ENCODE assay signal across 13 cellular contexts in the genomic region with DNA sequence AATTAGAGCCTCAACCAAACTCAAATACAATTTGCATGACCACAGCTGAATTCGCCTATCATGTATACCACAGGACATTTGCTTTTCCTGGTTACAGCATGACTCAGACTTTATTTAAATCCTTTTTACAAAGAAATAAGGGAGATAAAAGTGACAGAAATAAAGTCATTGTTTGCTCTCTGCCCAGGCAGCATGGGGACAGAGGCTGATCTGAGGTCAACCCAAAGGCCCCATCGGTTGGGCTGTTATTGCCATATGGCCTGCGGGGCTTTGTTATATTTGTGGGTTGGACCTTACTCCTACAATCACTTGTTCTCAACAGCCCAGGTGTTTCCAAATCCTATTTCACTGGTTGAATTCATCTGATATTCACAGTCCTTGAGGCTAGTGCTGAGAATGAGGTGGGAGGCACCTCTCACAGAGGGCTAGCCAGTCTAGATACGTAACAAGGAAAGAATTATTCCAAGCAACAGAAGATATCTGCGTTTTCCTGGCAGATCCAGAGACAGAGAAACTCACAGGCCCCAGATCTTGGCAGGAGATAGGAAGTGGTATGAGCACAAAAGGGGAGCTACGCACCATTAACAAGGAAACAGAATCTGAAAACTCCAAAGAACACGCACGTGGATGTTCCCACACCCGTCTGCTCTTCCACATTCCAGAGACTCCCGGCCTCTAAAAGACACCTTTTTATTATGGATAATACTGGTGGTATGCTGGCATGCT.
DNase-seq lines count a peak whose midpoint lies in the region; ATAC-seq and TF ChIP-seq lines count a peak whose summit lies in the region.
"Had no signal": no experiment of that assay in that cellular context is flagged by ENCODE, and none has a peak within 500 bp of the region (broad histone marks: within the 10 kb centered on the region; RNA-seq: fewer than 3 reads in every experiment).

No MANE protein-coding gene starts in this region.

- no peak for TF ChIP-seq CTCF in endodermal cell (conservative IDR thresholded peaks at IDR 0.05)
- TF ChIP-seq CTCF in transverse colon (IDR thresholded peaks at IDR 0.05): no peak

- H3K9me3 ChIP-seq in endodermal cell (ENCODE audit: control insufficient read depth, low read length) (no peaks in the 10 kb centered on the region), transverse colon (no peaks in the 10 kb centered on the region)

- no peaks in the 10 kb centered on the region for H3K79me2 ChIP-seq in mesendoderm (ENCODE audit: control insufficient read depth, insufficient read depth, low read length)

- no peak overlapping the region for H3K4me2 ChIP-seq in mesendoderm (ENCODE audit: low read length)

- no peak overlapping the region for H4K5ac ChIP-seq in mesendoderm (ENCODE audit: low read length)

- H3K4me1 Mint-ChIP-seq in endodermal cell: peaks cover 46% of the 10 kb centered on the region
- H3K4me1 Mint-ChIP-seq in activated CD8-positive, alpha-beta T cell treated with anti-CD3 and anti-CD28 coated beads, Interleukin-2, amount 10 ng/mL, durations not matched to agents 7 days and 5 days (ENCODE audit: low read depth): peaks cover 15% of the 10 kb centered on the region

- H3K79me1 ChIP-seq in mesendoderm (ENCODE audit: low read length): no peaks in the 10 kb centered on the region

- no peaks in the 10 kb centered on the region for H3K9me3 Mint-ChIP-seq in endodermal cell
- H3K9me3 Mint-ChIP-seq in activated CD8-positive, alpha-beta T cell treated with anti-CD3 and anti-CD28 coated beads, Interleukin-2, amount 10 ng/mL, durations not matched to agents 7 days and 5 days (ENCODE audit: insufficient read depth): no peaks in the 10 kb centered on the region
- H3K9me3 Mint-ChIP-seq: stimulated activated effector memory CD8-positive, alpha-beta T cell treated with anti-CD3 and anti-CD28 coated beads, Interleukin-12 subunit alpha, Interleukin-12 subunit beta, amount 100 ng/mL, for 72 hours had no signal

- H2BK15ac ChIP-seq in mesendoderm (replicated peaks; ENCODE audit: low read depth): no peak overlapping the region

- DNase-seq in NCI-H2107 treated with DMSO at 0.1 percent for 48 hours (lab: John Stamatoyannopoulos, UW; ENCODE audit: unreplicated experiment) (peak; percentile 31), NCI-H2107 (lab: John Stamatoyannopoulos, UW) (no peak), endodermal cell (no peak), mesendoderm (peak; percentile 50), transverse colon (peak; percentile 33)
- no peak for DNase-seq in activated CD8-positive, alpha-beta T cell treated with anti-CD3 and anti-CD28 coated beads, Interleukin-2, amount 10 ng/mL, durations not matched to agents 7 days and 5 days
- DNase-seq: KBM-7; left cardiac atrium; stimulated activated CD4-positive, alpha-beta T cell treated with anti-CD3 and anti-CD28 coated beads, Interleukin-12 subunit alpha, Interleukin-12 subunit beta, amount 100 ng/mL, for 4 hours had no signal

- no peak overlapping the region for H3K23ac ChIP-seq in mesendoderm (ENCODE audit: low read length)

- H2AK5ac ChIP-seq in mesendoderm (ENCODE audit: low read length): no peak overlapping the region

- no peak overlapping the region for H3K4ac ChIP-seq in mesendoderm (ENCODE audit: low read depth, low read length)

- CTCF ChIA-PET in activated CD8-positive, alpha-beta T cell treated with anti-CD3 and anti-CD28 coated beads, Interleukin-2, amount 10 ng/mL, durations not matched to agents 7 days and 5 days (lab: Charles Lee): interaction anchor here (0.8 to 1.3 kb wide), 5 partner anchors 9 to 15 kb away, joined by 3 to 6 read pairs (median 3); no protein-coding TSS in a partner anchor

- intact Hi-C loops in transverse colon (cut with DNase I; ENCODE audit: low total_unique reads): no loop called here

- no peak overlapping the region for H2BK5ac ChIP-seq in mesendoderm (ENCODE audit: low read length)

- peak overlapping the region; percentile 1 for H3K56ac ChIP-seq in mesendoderm (ENCODE audit: low read length)

- H3K4me3 ChIP-seq in endodermal cell (ENCODE audit: low read length) (no peak overlapping the region), mesendoderm (ENCODE audit: low read length) (no peak overlapping the region), transverse colon (no peak overlapping the region)

- H3K9ac ChIP-seq in endodermal cell (ENCODE audit: extremely low read depth, low read length, poor library complexity, severe bottlenecking) (peak overlapping the region; percentile 12), mesendoderm (ENCODE audit: low read length) (no peak overlapping the region)

- no peak overlapping the region for H3K27ac ChIP-seq in endodermal cell (ENCODE audit: low read depth, low read length)
- H3K27ac ChIP-seq in mesendoderm (ENCODE audit: low read depth, low read length): no peak overlapping the region
- H3K27ac ChIP-seq in transverse colon: peak overlapping the region; percentile 31 to 73 (median 60)

- H3K4me1 ChIP-seq in endodermal cell (ENCODE audit: control insufficient read depth, insufficient read depth, low read length) (peaks cover 17% of the 10 kb centered on the region), mesendoderm (ENCODE audit: control insufficient read depth, low read depth, low read length) (peaks cover 10% of the 10 kb centered on the region), transverse colon (peaks cover 25 to 43% (median 28%) of the 10 kb centered on the region in 4 donors)

- in situ Hi-C loops in transverse colon (cut with MboI; ENCODE audit: low pct_ligation_motif_present in 1 of 4, low pct_unique_long_range_greater_than_20kb in 1 of 4, low sequenced_read_pairs in 3 of 4): no loop called here

- H3K27ac Mint-ChIP-seq in endodermal cell: peak overlapping the region; percentile 70
- no peak overlapping the region for H3K27ac Mint-ChIP-seq in activated CD8-positive, alpha-beta T cell treated with anti-CD3 and anti-CD28 coated beads, Interleukin-2, amount 10 ng/mL, durations not matched to agents 7 days and 5 days
- H3K27ac Mint-ChIP-seq: activated naive CD8-positive, alpha-beta T cell; stimulated activated effector memory CD8-positive, alpha-beta T cell treated with anti-CD3 and anti-CD28 coated beads, Interleukin-12 subunit alpha, Interleukin-12 subunit beta, amount 100 ng/mL, for 72 hours had no signal

- H3K27me3 ChIP-seq in endodermal cell (ENCODE audit: control insufficient read depth, insufficient read depth, low read length, poor library complexity, severe bottlenecking): no peaks in the 10 kb centered on the region
- H3K27me3 ChIP-seq in mesendoderm (ENCODE audit: insufficient read depth, low read length, poor library complexity): no peaks in the 10 kb centered on the region
- no peaks in the 10 kb centered on the region for H3K27me3 ChIP-seq in transverse colon

- TF ChIP-seq EP300 in transverse colon (IDR thresholded peaks at IDR 0.05; ENCODE audit: low read depth): no peak

- H4K8ac ChIP-seq in mesendoderm (ENCODE audit: low read depth, low read length): no peak overlapping the region

- no peak overlapping the region for H2BK120ac ChIP-seq in mesendoderm (ENCODE audit: low read depth, low read length)

- WGBS in endodermal cell (ENCODE audit: insufficient coverage in 1 of 2, insufficient read length in 1 of 2), 2 experiments: 69 to 81% methylated on average over 3 to 10 of the region's 10 CpGs
- WGBS in mesendoderm (ENCODE audit: extremely low coverage, insufficient coverage, low lambda C conversion rate): no CpG with 5 or more reads among the region's 10 CpGs
- 64 to 84% methylated on average over 7 to 10 of the region's 10 CpGs for WGBS in transverse colon (ENCODE audit: low coverage in 1 of 2), 2 donors

- H3K4me3 Mint-ChIP-seq in endodermal cell: no peak overlapping the region
- H3K4me3 Mint-ChIP-seq in activated CD8-positive, alpha-beta T cell treated with anti-CD3 and anti-CD28 coated beads, Interleukin-2, amount 10 ng/mL, durations not matched to agents 7 days and 5 days: no peak overlapping the region
- H3K4me3 Mint-ChIP-seq: activated naive CD8-positive, alpha-beta T cell; stimulated activated effector memory CD8-positive, alpha-beta T cell treated with anti-CD3 and anti-CD28 coated beads, Interleukin-12 subunit alpha, Interleukin-12 subunit beta, amount 100 ng/mL, for 72 hours had no signal

- ATAC-seq in HG03354 (IDR thresholded peaks at IDR 0.05; ENCODE audit: poor library complexity, severe bottlenecking, unreplicated experiment) (no peak), GM21526 (IDR thresholded peaks at IDR 0.05; ENCODE audit: low FRiP score, unreplicated experiment) (no peak)
- no peak for ATAC-seq in activated CD8-positive, alpha-beta T cell treated with anti-CD3 and anti-CD28 coated beads, Interleukin-2, amount 10 ng/mL, durations not matched to agents 7 days and 5 days
- ATAC-seq: stimulated activated effector memory CD8-positive, alpha-beta T cell treated with anti-CD3 and anti-CD28 coated beads, Interleukin-12 subunit alpha, Interleukin-12 subunit beta, amount 100 ng/mL, for 72 hours had no signal

- H3K27me3 Mint-ChIP-seq in endodermal cell (ENCODE audit: insufficient read depth): no peaks in the 10 kb centered on the region
- H3K27me3 Mint-ChIP-seq in activated CD8-positive, alpha-beta T cell treated with anti-CD3 and anti-CD28 coated beads, Interleukin-2, amount 10 ng/mL, durations not matched to agents 7 days and 5 days (ENCODE audit: low read depth): no peaks in the 10 kb centered on the region
- H3K27me3 Mint-ChIP-seq: activated naive CD8-positive, alpha-beta T cell had no signal

- POLR2A ChIA-PET in activated CD8-positive, alpha-beta T cell treated with anti-CD3 and anti-CD28 coated beads, Interleukin-2, amount 10 ng/mL, durations not matched to agents 7 days and 5 days (lab: Charles Lee): no interaction called here

- peaks cover 4% of the 10 kb centered on the region for H3K36me3 Mint-ChIP-seq in endodermal cell (ENCODE audit: low read depth)
- no peaks in the 10 kb centered on the region for H3K36me3 Mint-ChIP-seq in activated CD8-positive, alpha-beta T cell treated with anti-CD3 and anti-CD28 coated beads, Interleukin-2, amount 10 ng/mL, durations not matched to agents 7 days and 5 days (ENCODE audit: low read depth)

- H3K36me3 ChIP-seq in endodermal cell (ENCODE audit: control insufficient read depth, insufficient read depth, low read length) (peaks cover 15% of the 10 kb centered on the region), mesendoderm (ENCODE audit: control insufficient read depth, insufficient read depth, low read length) (no peaks in the 10 kb centered on the region), transverse colon (no peaks in the 10 kb centered on the region)

- H3K18ac ChIP-seq in mesendoderm (ENCODE audit: low read length): no peak overlapping the region

- TF ChIP-seq POLR2A in transverse colon (IDR thresholded peaks at IDR 0.05): no peak

Comparison
In these comparisons a context has a peak if more than half of its experiments do, and no peak if none do; other contexts are left out.
1. DNase-seq: peak in NCI-H2107 treated with DMSO at 0.1 percent for 48 hours (single experiment), mesendoderm (single experiment) and transverse colon (single experiment); none in NCI-H2107 (single experiment), endodermal cell (single experiment) and activated CD8-positive, alpha-beta T cell treated with anti-CD3 and anti-CD28 coated beads, Interleukin-2, amount 10 ng/mL, durations not matched to agents 7 days and 5 days (single experiment).
2. H3K27ac ChIP-seq: peak in transverse colon (4 of 4); none in endodermal cell (single experiment) and mesendoderm (single experiment).